In the genomic region with DNA sequence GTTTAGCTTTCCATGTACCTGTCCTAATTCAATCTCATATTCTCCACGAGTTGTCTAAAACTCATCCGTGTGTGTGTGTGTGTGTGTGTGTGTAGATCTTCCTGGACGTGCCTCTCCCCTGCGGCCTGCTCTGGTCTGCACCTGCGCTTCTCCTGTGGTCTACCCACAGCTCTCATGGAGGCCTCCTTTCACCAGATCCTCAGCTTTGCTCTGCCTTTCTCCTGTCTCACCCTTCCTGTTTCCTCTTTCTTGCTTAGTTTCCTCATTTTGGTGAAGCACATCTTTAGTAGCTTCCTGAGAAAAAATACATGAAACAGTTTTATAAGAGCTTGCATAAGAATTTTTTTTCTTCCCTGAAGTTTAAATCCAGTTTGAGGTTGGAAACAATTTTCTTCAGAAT, we compare ENCODE assay signal across 8 cellular contexts. TPM values are rescaled to one million over a fixed set of nuclear protein-coding genes. Genes with fewer than 3 reads are reported as not detected.
DNase-seq lines count a peak whose midpoint lies in the region; ATAC-seq and TF ChIP-seq lines count a peak whose summit lies in the region.

No MANE protein-coding gene starts in this region.

- no peak for DNase-seq in activated T-cell treated with anti-CD3 and anti-CD28 coated beads, Interleukin-2, amount 50 U/mL, for 24 hours
- no peak for DNase-seq in activated T-cell treated with anti-CD3 and anti-CD28 coated beads, Interleukin-2, amount 50 U/mL, for 1 hour
- DNase-seq in NCI-H2029 treated with DMSO at 0.1 percent for 48 hours (lab: John Stamatoyannopoulos, UW) = peak; percentile 29
- peak; percentile 30 for DNase-seq in endothelial cell (ENCODE audit: low spot score)
- DNase-seq in SK-N-SH = no peak
- DNase-seq in D341Med (ENCODE audit: low spot score) = no peak
- no peak for DNase-seq in GM19240 (ENCODE audit: insufficient read length, low spot score)

- H3K27ac ChIP-seq in SK-N-SH (ENCODE audit: low read depth in 2 of 2, low read length in 1 of 2) = no peak overlapping the region

- no peaks in the 10 kb centered on the region for H3F3A ChIP-seq in SK-N-SH (replicated peaks; ENCODE audit: insufficient read depth)

- CTCF ChIA-PET in SK-N-SH (lab: Yijun Ruan, JAX) = no interaction called here

- TF ChIP-seq CTCF in endothelial cell (IDR thresholded peaks at IDR 0.05; ENCODE audit: unreplicated experiment) (no peak), SK-N-SH (IDR thresholded peaks at IDR 0.05) (no peak)

- no peak overlapping the region for H3K4me2 ChIP-seq in SK-N-SH

- H3K9ac ChIP-seq in SK-N-SH = no peak overlapping the region

- no peak overlapping the region for H2AFZ ChIP-seq in SK-N-SH (ENCODE audit: low read depth)

- H4K20me1 ChIP-seq in SK-N-SH (ENCODE audit: insufficient read depth) = no peaks in the 10 kb centered on the region

- H3K9me2 ChIP-seq in SK-N-SH = no peaks in the 10 kb centered on the region

- no peaks in the 10 kb centered on the region for H3K27me3 ChIP-seq in SK-N-SH (ENCODE audit: insufficient read depth)

- no peaks in the 10 kb centered on the region for H3K27me3 Mint-ChIP-seq in activated T-cell treated with anti-CD3 and anti-CD28 coated beads, Interleukin-2, amount 50 U/mL, for 24 hours
- peaks cover 2% of the 10 kb centered on the region for H3K27me3 Mint-ChIP-seq in endothelial cell (ENCODE audit: unreplicated experiment)

- POLR2A ChIA-PET in SK-N-SH (lab: Yijun Ruan, JAX) = interaction anchor here (0.7 to 1.3 kb wide), 2 partner anchors 19 to 450 kb away, joined by 3 to 4 read pairs; a partner anchor contains a TSS

- no peak for TF ChIP-seq RAD21 in SK-N-SH (IDR thresholded peaks at IDR 0.05; ENCODE audit: low read length)

- peaks cover 0 to 11% of the 10 kb centered on the region in 2 experiments; a peak in 1 of 4 replicates for H3K4me1 ChIP-seq in SK-N-SH (ENCODE audit: control insufficient read depth in 1 of 2, insufficient read depth in 2 of 2, low read depth in 1 of 2, low read length in 1 of 2)

- WGBS in SK-N-SH (ENCODE audit: low lambda C conversion rate) = 82% methylated on average over 5 of the region's 5 CpGs

- no peak for TF ChIP-seq EP300 in SK-N-SH (IDR thresholded peaks at IDR 0.05; ENCODE audit: borderline replicate concordance in 1 of 2, low read depth in 1 of 2, low read length in 1 of 2)

- peaks cover 30% of the 10 kb centered on the region; the same call in 1 of the 2 replicates for H3K79me2 ChIP-seq in SK-N-SH (ENCODE audit: insufficient read depth)

- H3K27ac Mint-ChIP-seq in activated T-cell treated with anti-CD3 and anti-CD28 coated beads, Interleukin-2, amount 50 U/mL, for 24 hours = peak overlapping the region; percentile 53
- peak overlapping the region; percentile 89 for H3K27ac Mint-ChIP-seq in endothelial cell (ENCODE audit: unreplicated experiment)

- peaks cover 0 to 8% of the 10 kb centered on the region in 2 experiments for H3K36me3 ChIP-seq in SK-N-SH (replicated peaks in 1 of 2; ENCODE audit: control insufficient read depth in 1 of 2, insufficient read depth in 2 of 2, low read length in 1 of 2)

- no peak overlapping the region for H3K4me3 Mint-ChIP-seq in activated T-cell treated with anti-CD3 and anti-CD28 coated beads, Interleukin-2, amount 50 U/mL, for 24 hours
- H3K4me3 Mint-ChIP-seq in endothelial cell (ENCODE audit: unreplicated experiment) = no peak overlapping the region

- peaks cover 20% of the 10 kb centered on the region for H3K4me1 Mint-ChIP-seq in activated T-cell treated with anti-CD3 and anti-CD28 coated beads, Interleukin-2, amount 50 U/mL, for 24 hours (ENCODE audit: low read depth)
- H3K4me1 Mint-ChIP-seq in endothelial cell (ENCODE audit: unreplicated experiment) = peaks cover 17% of the 10 kb centered on the region

- peak; percentile 96 for ATAC-seq in HG02763 (IDR thresholded peaks at IDR 0.05; ENCODE audit: unreplicated experiment)

- H3K9me3 Mint-ChIP-seq in activated T-cell treated with anti-CD3 and anti-CD28 coated beads, Interleukin-2, amount 50 U/mL, for 24 hours = peaks cover 5% of the 10 kb centered on the region
- no peaks in the 10 kb centered on the region for H3K9me3 Mint-ChIP-seq in endothelial cell (ENCODE audit: unreplicated experiment)

- peaks cover 14% of the 10 kb centered on the region for H3K36me3 Mint-ChIP-seq in activated T-cell treated with anti-CD3 and anti-CD28 coated beads, Interleukin-2, amount 50 U/mL, for 24 hours (ENCODE audit: low read depth)
- H3K36me3 Mint-ChIP-seq in endothelial cell (ENCODE audit: low read depth, unreplicated experiment) = no peaks in the 10 kb centered on the region

- no peak overlapping the region for H3K4me3 ChIP-seq in SK-N-SH (ENCODE audit: low read depth in 2 of 2, low read length in 1 of 2)

- H3K9me3 ChIP-seq in SK-N-SH = peaks cover 4% of the 10 kb centered on the region; the same call in 1 of the 2 replicates

TF ChIP-seq in SK-N-SH, 30 proteins besides CTCF, POLR2A, EP300 and RAD21:
- TF ChIP-seq EZH2phosphoT487 (IDR thresholded peaks at IDR 0.05; ENCODE audit: borderline replicate concordance, low read depth) = no peak
- TF ChIP-seq FOSL2 (IDR thresholded peaks at IDR 0.05; ENCODE audit: borderline replicate concordance, low read depth) = no peak
- no peak for TF ChIP-seq FOXM1 (IDR thresholded peaks at IDR 0.05; ENCODE audit: low read depth)

RNA-seq across cellular contexts. Expression of a gene that starts 18.1 kb away (rescaled TPM):
- total RNA-seq in endothelial cell (ENCODE audit: unreplicated experiment) = 6.8 TPM
- 1.3 and 1.6 TPM in 2 replicates for polyA plus RNA-seq in SK-N-SH (2012; rRNA removed)
- 0.85 and 0.97 TPM in 2 replicates for polyA plus RNA-seq in SK-N-SH (2012; cell fraction: cytosol; rRNA removed)
- 4.2 and 5.6 TPM in 2 replicates for polyA plus RNA-seq in SK-N-SH (2012; cell fraction: nucleus; rRNA removed)

RNA-seq across cellular contexts. Expression of a gene that starts 19.2 kb away (rescaled TPM):
- 10.6 TPM for total RNA-seq in endothelial cell (ENCODE audit: unreplicated experiment)
- polyA plus RNA-seq in SK-N-SH (2012; rRNA removed) = 10.1 and 13.3 TPM in 2 replicates
- polyA plus RNA-seq in SK-N-SH (2012; cell fraction: cytosol; rRNA removed) = 13.4 and 16.0 TPM in 2 replicates
- 4.6 and 8.3 TPM in 2 replicates for polyA plus RNA-seq in SK-N-SH (2012; cell fraction: nucleus; rRNA removed)

Comparison
In these comparisons a context has a peak if more than half of its experiments do, and no peak if none do; other contexts are left out.
1. DNase-seq: peak in NCI-H2029 treated with DMSO at 0.1 percent for 48 hours (single experiment) and endothelial cell (single experiment); none in activated T-cell treated with anti-CD3 and anti-CD28 coated beads, Interleukin-2, amount 50 U/mL, for 24 hours (single experiment), activated T-cell treated with anti-CD3 and anti-CD28 coated beads, Interleukin-2, amount 50 U/mL, for 1 hour (single experiment), SK-N-SH (single experiment), D341Med (single experiment) and GM19240 (single experiment).